8 cellular contexts compared by ENCODE assay signal in the genomic region with DNA sequence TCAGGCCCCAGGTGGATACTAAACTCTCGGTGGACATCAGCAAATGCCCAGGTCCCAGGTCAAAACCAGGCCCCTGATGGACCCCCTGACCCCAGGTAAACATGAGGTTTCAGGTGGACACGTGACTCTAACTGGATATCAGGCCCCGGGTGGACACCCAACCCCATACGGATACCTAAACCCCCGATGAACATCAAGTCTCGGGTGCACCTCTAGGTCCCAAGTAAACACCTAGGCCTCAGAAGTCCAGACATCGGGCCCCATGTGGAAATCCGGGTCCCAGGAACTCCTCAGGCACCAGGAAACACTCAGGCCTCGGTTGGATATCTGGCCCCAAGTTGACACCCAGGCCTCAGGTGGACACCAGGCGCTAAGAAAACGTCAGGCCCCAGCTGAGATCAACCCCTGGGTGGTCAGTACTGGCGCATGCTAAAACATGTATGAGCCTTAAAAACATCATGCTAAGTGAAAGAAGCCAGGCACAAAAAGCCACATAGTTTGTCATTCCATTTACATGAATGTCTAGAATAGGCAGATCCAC. TPM values are rescaled to one million over a fixed set of nuclear protein-coding genes. Genes with fewer than 3 reads are reported as not detected.
"Had no signal": no experiment of that assay in that cellular context is flagged by ENCODE, and none has a peak within 500 bp of the region (broad histone marks: within the 10 kb centered on the region; RNA-seq: fewer than 3 reads in every experiment).

No MANE protein-coding gene starts in this region.

- H3K4me3 Mint-ChIP-seq: HFFc6 had no signal

- DNase-seq: GM23248, GOT3, H7, HFFc6, IMR-90, KBM-7 had no signal

- H3K9me3 Mint-ChIP-seq: HFFc6 had no signal

- ATAC-seq: HCT116 had no signal

- H3K27ac Mint-ChIP-seq: HFFc6 had no signal

RNA-seq across cellular contexts. Expression of gene SEPTIN5, which starts 54.4 kb away (rescaled TPM):
- total RNA-seq: HT-29 had no signal
